In the genomic region with DNA sequence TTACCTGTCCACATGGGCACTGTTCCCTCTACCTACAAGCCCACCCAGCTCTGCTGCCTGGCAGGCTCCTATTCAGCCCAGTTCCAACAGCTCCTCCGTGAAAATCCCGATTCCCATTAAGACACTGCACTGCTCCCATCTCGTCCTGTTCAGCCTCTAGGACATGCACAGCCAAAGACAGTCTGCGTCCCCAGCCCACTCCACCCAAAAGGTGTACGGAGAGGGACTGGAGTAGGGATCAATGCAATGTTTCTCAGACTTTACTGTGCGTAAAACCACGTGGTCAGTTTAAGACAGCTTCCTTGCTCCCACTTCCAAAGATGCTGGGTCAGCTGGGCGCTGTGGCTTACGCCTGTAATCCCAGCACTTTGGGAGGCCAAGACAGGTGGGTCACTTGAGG, we compare ENCODE assay signal across 19 cellular contexts. TPM values are rescaled to one million over a fixed set of nuclear protein-coding genes. Genes with fewer than 3 reads are reported as not detected.
"Had no signal": no experiment of that assay in that cellular context is flagged by ENCODE, and none has a peak within 500 bp of the region (broad histone marks: within the 10 kb centered on the region; RNA-seq: fewer than 3 reads in every experiment).

No MANE protein-coding gene starts in this region.

- H3K36me3 Mint-ChIP-seq: activated CD4-positive, alpha-beta memory T cell treated with anti-CD3 and anti-CD28 coated beads for 36 hours; naive thymus-derived CD8-positive, alpha-beta T cell had no signal

- H3K27ac Mint-ChIP-seq: activated CD4-positive, alpha-beta memory T cell treated with anti-CD3 and anti-CD28 coated beads for 36 hours; activated T-cell treated with anti-CD3 and anti-CD28 coated beads, Interleukin-2, amount 50 U/mL, for 24 hours had no signal

- H3K4me3 Mint-ChIP-seq: activated CD4-positive, alpha-beta memory T cell treated with anti-CD3 and anti-CD28 coated beads for 36 hours; activated T-cell treated with anti-CD3 and anti-CD28 coated beads, Interleukin-2, amount 50 U/mL, for 24 hours; naive thymus-derived CD8-positive, alpha-beta T cell had no signal

- H3K27ac ChIP-seq: neutrophil, right atrium auricular region, SK-N-MC had no signal

- FAIRE-seq: urothelium cell line had no signal

- H3K36me3 ChIP-seq: neutrophil, right atrium auricular region had no signal

- H3K9me3 Mint-ChIP-seq: activated CD4-positive, alpha-beta memory T cell treated with anti-CD3 and anti-CD28 coated beads for 36 hours; activated T-cell treated with anti-CD3 and anti-CD28 coated beads, Interleukin-2, amount 50 U/mL, for 24 hours had no signal

- ATAC-seq: naive thymus-derived CD8-positive, alpha-beta T cell had no signal

- H3K27me3 ChIP-seq: neutrophil, right atrium auricular region had no signal

- H3K9me3 ChIP-seq: neutrophil, right atrium auricular region had no signal

- DNase-seq: activated CD4-positive, alpha-beta memory T cell treated with anti-CD3 and anti-CD28 coated beads for 36 hours; activated naive CD4-positive, alpha-beta T cell treated with anti-CD3 and anti-CD28 coated beads, Interleukin-2, amount 50 U/mL, for 16 hours; activated T-cell treated with anti-CD3 and anti-CD28 coated beads, Interleukin-2, amount 50 U/mL, for 24 hours; central memory CD4-positive, alpha-beta T cell; cortex of kidney; effector CD8-positive, alpha-beta T cell; foreskin melanocyte; naive thymus-derived CD8-positive, alpha-beta T cell; stimulated activated CD4-positive, alpha-beta T cell treated with anti-CD3 and anti-CD28 coated beads, Interleukin-15, amount 100 ng/mL, for 24 hours; stimulated activated CD4-positive, alpha-beta T cell treated with anti-CD3 and anti-CD28 coated beads, Interleukin-4, amount 100 ng/mL, for 1 hour; stimulated activated naive CD4-positive, alpha-beta T cell treated with Interleukin-2 at 50 U/mL for 16 hours; T-helper 1 cell; T1000 had no signal

- H3K27me3 Mint-ChIP-seq: activated CD4-positive, alpha-beta memory T cell treated with anti-CD3 and anti-CD28 coated beads for 36 hours; activated T-cell treated with anti-CD3 and anti-CD28 coated beads, Interleukin-2, amount 50 U/mL, for 24 hours had no signal

- H3K4me1 ChIP-seq: right atrium auricular region had no signal

- H3K4me3 ChIP-seq: right atrium auricular region, SK-N-MC, skin epidermis had no signal

- H3K4me1 Mint-ChIP-seq: naive thymus-derived CD8-positive, alpha-beta T cell had no signal

RNA-seq across cellular contexts. Expression of gene FGFR2, which starts 19.9 kb away (rescaled TPM):
- total RNA-seq: lung microvascular endothelial cell; naive thymus-derived CD8-positive, alpha-beta T cell had no signal
